In the genomic region with DNA sequence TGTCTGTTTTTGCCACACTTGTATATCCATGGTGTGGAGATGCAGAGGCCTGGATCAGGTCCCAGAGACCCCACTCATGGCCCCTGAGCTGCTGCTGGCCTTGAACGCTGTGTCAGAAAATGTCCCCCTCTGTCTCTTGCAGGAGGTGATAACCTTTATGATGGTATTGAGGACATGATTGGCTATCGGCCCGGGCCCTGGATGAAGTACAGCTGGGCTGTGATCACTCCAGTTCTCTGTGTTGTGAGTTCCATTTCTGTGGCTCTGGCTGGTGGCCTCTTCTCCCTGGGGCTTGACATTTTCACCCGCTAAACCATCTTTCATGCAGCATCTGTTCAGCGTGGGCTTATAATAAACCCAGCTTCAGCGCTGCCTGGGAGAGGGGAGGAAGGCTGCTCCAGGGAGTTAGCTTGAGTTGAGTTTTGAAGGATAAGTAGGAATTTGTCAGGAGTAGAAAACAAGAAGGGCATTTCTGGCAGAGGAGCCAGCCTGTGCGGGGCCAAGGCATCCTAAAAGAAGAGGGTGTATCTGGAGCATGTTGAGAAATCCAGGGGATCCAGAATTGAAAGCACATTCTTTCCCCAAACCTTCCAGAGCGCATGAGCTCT, we compare ENCODE assay signal across 27 cellular contexts.
"Had no signal": no experiment of that assay in that cellular context is flagged by ENCODE, and none has a peak within 500 bp of the region (broad histone marks: within the 10 kb centered on the region; RNA-seq: fewer than 3 reads in every experiment).

No MANE protein-coding gene starts in this region.

- H3K27ac ChIP-seq: breast epithelium, esophagus muscularis mucosa, gastrocnemius medialis, parathyroid adenoma, right lobe of liver, skin epidermis, thoracic aorta, vagina, VCaP had no signal

- H2AFZ ChIP-seq: parathyroid adenoma had no signal

- H3K4me1 Mint-ChIP-seq: activated CD8-positive, alpha-beta memory T cell treated with anti-CD3 and anti-CD28 coated beads, Interleukin-2, amount 10 ng/mL, durations not matched to agents 7 days and 5 days; mesothelial cell of epicardium; naive thymus-derived CD8-positive, alpha-beta T cell had no signal

- DNase-seq: activated CD4-positive, alpha-beta T cell treated with anti-CD3 and anti-CD28 coated beads, Interleukin-2, amount 10 ng/mL, durations not matched to agents 24 days and 14 days; activated CD8-positive, alpha-beta memory T cell treated with anti-CD3 and anti-CD28 coated beads, Interleukin-2, amount 10 ng/mL, durations not matched to agents 7 days and 5 days; activated CD8-positive, alpha-beta T cell treated with anti-CD3 and anti-CD28 coated beads for 36 hours; activated gamma-delta T cell treated with Interleukin-2 at 50 U/mL for 16 hours; activated T-cell treated with anti-CD3 and anti-CD28 coated beads for 4 hours; adrenal gland; effector CD4-positive, alpha-beta T cell; gastrocnemius medialis; hypothalamus; mammary epithelial cell; naive thymus-derived CD8-positive, alpha-beta T cell; SK-N-SH; stimulated activated CD4-positive, alpha-beta T cell treated with anti-CD3 and anti-CD28 coated beads, Interleukin-2, amount 100 ng/mL, for 48 hours; stimulated activated CD8-positive, alpha-beta memory T cell treated with anti-CD3 and anti-CD28 coated beads, Interleukin-4, amount 100 ng/mL, for 48 hours; stimulated activated naive CD4-positive, alpha-beta T cell had no signal

- H3K27me3 Mint-ChIP-seq: activated CD4-positive, alpha-beta T cell treated with anti-CD3 and anti-CD28 coated beads, Interleukin-2, amount 10 ng/mL, durations not matched to agents 24 days and 14 days; activated CD8-positive, alpha-beta memory T cell treated with anti-CD3 and anti-CD28 coated beads, Interleukin-2, amount 10 ng/mL, durations not matched to agents 7 days and 5 days; activated CD8-positive, alpha-beta T cell treated with anti-CD3 and anti-CD28 coated beads for 36 hours; activated naive CD8-positive, alpha-beta T cell; naive thymus-derived CD8-positive, alpha-beta T cell; type B pancreatic cell had no signal

- H3K4me3 ChIP-seq: adrenal gland, breast epithelium, esophagus muscularis mucosa, gastrocnemius medialis, right lobe of liver, skin epidermis, thoracic aorta, vagina had no signal

- H3K27me3 ChIP-seq: adrenal gland, breast epithelium, esophagus muscularis mucosa, gastrocnemius medialis, right lobe of liver, vagina had no signal

- H3K9me3 ChIP-seq: adrenal gland, breast epithelium, esophagus muscularis mucosa, gastrocnemius medialis, right lobe of liver, SK-N-SH, thoracic aorta, vagina had no signal

- H3K36me3 ChIP-seq: right lobe of liver had no signal

- H3K4me3 Mint-ChIP-seq: activated CD4-positive, alpha-beta T cell treated with anti-CD3 and anti-CD28 coated beads, Interleukin-2, amount 10 ng/mL, durations not matched to agents 24 days and 14 days; activated CD8-positive, alpha-beta memory T cell treated with anti-CD3 and anti-CD28 coated beads, Interleukin-2, amount 10 ng/mL, durations not matched to agents 7 days and 5 days; activated CD8-positive, alpha-beta T cell treated with anti-CD3 and anti-CD28 coated beads for 36 hours; activated naive CD8-positive, alpha-beta T cell; mesothelial cell of epicardium; naive thymus-derived CD8-positive, alpha-beta T cell; type B pancreatic cell had no signal

- H3K4me1 ChIP-seq: parathyroid adenoma, right lobe of liver had no signal

- H3K27ac Mint-ChIP-seq: activated CD4-positive, alpha-beta T cell treated with anti-CD3 and anti-CD28 coated beads, Interleukin-2, amount 10 ng/mL, durations not matched to agents 24 days and 14 days; activated CD8-positive, alpha-beta memory T cell treated with anti-CD3 and anti-CD28 coated beads, Interleukin-2, amount 10 ng/mL, durations not matched to agents 7 days and 5 days; activated CD8-positive, alpha-beta T cell treated with anti-CD3 and anti-CD28 coated beads for 36 hours; activated naive CD8-positive, alpha-beta T cell; mesothelial cell of epicardium; naive thymus-derived CD8-positive, alpha-beta T cell; type B pancreatic cell had no signal

- H3K9me3 Mint-ChIP-seq: activated CD4-positive, alpha-beta T cell treated with anti-CD3 and anti-CD28 coated beads, Interleukin-2, amount 10 ng/mL, durations not matched to agents 24 days and 14 days; activated CD8-positive, alpha-beta T cell treated with anti-CD3 and anti-CD28 coated beads for 36 hours; naive thymus-derived CD8-positive, alpha-beta T cell; type B pancreatic cell had no signal

- H3K4me2 ChIP-seq: SK-N-SH had no signal

- ATAC-seq: activated CD4-positive, CD25-positive, alpha-beta regulatory T cell treated with anti-CD3 and anti-CD28 coated beads, Interleukin-2, amount 50 U/mL, for 24 hours; activated CD8-positive, alpha-beta memory T cell treated with anti-CD3 and anti-CD28 coated beads, Interleukin-2, amount 10 ng/mL, durations not matched to agents 7 days and 5 days; activated CD8-positive, alpha-beta T cell treated with anti-CD3 and anti-CD28 coated beads for 36 hours; gastrocnemius medialis; naive thymus-derived CD8-positive, alpha-beta T cell; right lobe of liver had no signal

- H3K9ac ChIP-seq: parathyroid adenoma, SK-N-SH had no signal
